Comparison of ENCODE assay signal across 9 cellular contexts in genomic region chr9:136564379-136564988, GRCh38. TPM values are rescaled to one million over a fixed set of nuclear protein-coding genes. Genes with fewer than 3 reads are reported as not detected.
A peak's percentile ranks its signal among the peaks of the same experiment; 100 is the strongest.
DNase-seq lines count a peak whose midpoint lies in the region; ATAC-seq and TF ChIP-seq lines count a peak whose summit lies in the region.
"Had no signal": no experiment of that assay in that cellular context is flagged by ENCODE, and none has a peak within 500 bp of the region (broad histone marks: within the 10 kb centered on the region; RNA-seq: fewer than 3 reads in every experiment).

No MANE protein-coding gene starts in this region.

- H3K27ac Mint-ChIP-seq in natural killer cell treated with Interleukin-12 subunit alpha and Interleukin-12 subunit beta and Interleukin-15 and Interleukin-18, amount 100 ng/mL, for 72 hours = peak overlapping the region in 1 of 2 donors; percentile 16
- no peak overlapping the region for H3K27ac Mint-ChIP-seq in activated CD4-positive, alpha-beta T cell treated with anti-CD3 and anti-CD28 coated beads, Interleukin-2, amount 10 ng/mL, durations not matched to agents 24 days and 14 days
- no peak overlapping the region for H3K27ac Mint-ChIP-seq in activated naive CD8-positive, alpha-beta T cell treated with anti-CD3 and anti-CD28 coated beads for 36 hours
- H3K27ac Mint-ChIP-seq: activated naive CD8-positive, alpha-beta T cell had no signal

- H3K9me3 Mint-ChIP-seq in natural killer cell treated with Interleukin-12 subunit alpha and Interleukin-12 subunit beta and Interleukin-15 and Interleukin-18, amount 100 ng/mL, for 72 hours = peaks cover 2% of the 10 kb centered on the region
- H3K9me3 Mint-ChIP-seq in activated CD4-positive, alpha-beta T cell treated with anti-CD3 and anti-CD28 coated beads, Interleukin-2, amount 10 ng/mL, durations not matched to agents 24 days and 14 days = no peaks in the 10 kb centered on the region
- peaks cover 5% of the 10 kb centered on the region for H3K9me3 Mint-ChIP-seq in activated naive CD8-positive, alpha-beta T cell treated with anti-CD3 and anti-CD28 coated beads for 36 hours

- H3K27me3 Mint-ChIP-seq in natural killer cell treated with Interleukin-12 subunit alpha and Interleukin-12 subunit beta and Interleukin-15 and Interleukin-18, amount 100 ng/mL, for 72 hours = no peaks in the 10 kb centered on the region
- no peaks in the 10 kb centered on the region for H3K27me3 Mint-ChIP-seq in activated CD4-positive, alpha-beta T cell treated with anti-CD3 and anti-CD28 coated beads, Interleukin-2, amount 10 ng/mL, durations not matched to agents 24 days and 14 days
- H3K27me3 Mint-ChIP-seq in activated naive CD8-positive, alpha-beta T cell treated with anti-CD3 and anti-CD28 coated beads for 36 hours = no peaks in the 10 kb centered on the region
- H3K27me3 Mint-ChIP-seq: activated naive CD8-positive, alpha-beta T cell had no signal

- H3K36me3 Mint-ChIP-seq in natural killer cell treated with Interleukin-12 subunit alpha and Interleukin-12 subunit beta and Interleukin-15 and Interleukin-18, amount 100 ng/mL, for 72 hours = no peaks in the 10 kb centered on the region
- H3K36me3 Mint-ChIP-seq in activated CD4-positive, alpha-beta T cell treated with anti-CD3 and anti-CD28 coated beads, Interleukin-2, amount 10 ng/mL, durations not matched to agents 24 days and 14 days (ENCODE audit: low read depth) = no peaks in the 10 kb centered on the region
- no peaks in the 10 kb centered on the region for H3K36me3 Mint-ChIP-seq in activated naive CD8-positive, alpha-beta T cell treated with anti-CD3 and anti-CD28 coated beads for 36 hours
- H3K36me3 Mint-ChIP-seq: activated naive CD8-positive, alpha-beta T cell had no signal

- no peak overlapping the region for H3K4me3 Mint-ChIP-seq in natural killer cell treated with Interleukin-12 subunit alpha and Interleukin-12 subunit beta and Interleukin-15 and Interleukin-18, amount 100 ng/mL, for 72 hours
- H3K4me3 Mint-ChIP-seq in activated CD4-positive, alpha-beta T cell treated with anti-CD3 and anti-CD28 coated beads, Interleukin-2, amount 10 ng/mL, durations not matched to agents 24 days and 14 days = no peak overlapping the region
- no peak overlapping the region for H3K4me3 Mint-ChIP-seq in activated naive CD8-positive, alpha-beta T cell treated with anti-CD3 and anti-CD28 coated beads for 36 hours
- H3K4me3 Mint-ChIP-seq: activated naive CD8-positive, alpha-beta T cell had no signal

- CTCF ChIA-PET in GM10248 (lab: Yijun Ruan, JAX) = interaction anchor here (1.1 to 1.6 kb wide), 9 partner anchors 9 to 80 kb away, joined by 3 to 7 read pairs (median 4); no protein-coding TSS in a partner anchor

- ATAC-seq in HG03565 (IDR thresholded peaks at IDR 0.05; ENCODE audit: unreplicated experiment) = peak; percentile 49
- peak; percentile 92 to 95 for ATAC-seq in natural killer cell treated with Interleukin-12 subunit alpha and Interleukin-12 subunit beta and Interleukin-15 and Interleukin-18, amount 100 ng/mL, for 72 hours
- no peak for ATAC-seq in HG02885 (IDR thresholded peaks at IDR 0.05; ENCODE audit: poor library complexity, unreplicated experiment)

- POLR2A ChIA-PET in GM10248 (lab: Yijun Ruan, JAX) = interaction anchor here (1.7 kb wide), 1 partner anchor 164 kb away, joined by 3 read pairs; no protein-coding TSS in a partner anchor

- H3K4me1 Mint-ChIP-seq in natural killer cell treated with Interleukin-12 subunit alpha and Interleukin-12 subunit beta and Interleukin-15 and Interleukin-18, amount 100 ng/mL, for 72 hours (ENCODE audit: low read depth in 2 of 2) = peaks cover 13 to 16% of the 10 kb centered on the region in 2 donors
- H3K4me1 Mint-ChIP-seq in activated CD4-positive, alpha-beta T cell treated with anti-CD3 and anti-CD28 coated beads, Interleukin-2, amount 10 ng/mL, durations not matched to agents 24 days and 14 days = no peaks in the 10 kb centered on the region
- H3K4me1 Mint-ChIP-seq in activated naive CD8-positive, alpha-beta T cell treated with anti-CD3 and anti-CD28 coated beads for 36 hours = peaks cover 3% of the 10 kb centered on the region

- peak; percentile 28 for TF ChIP-seq CTCF in GM10248 (IDR thresholded peaks at IDR 0.05; ENCODE audit: control extremely low read depth, extremely low read depth, low read depth, missing control alignments)
- peak; percentile 32 for TF ChIP-seq CTCF in choroid plexus epithelial cell (conservative IDR thresholded peaks at IDR 0.05; ENCODE audit: low read depth, low read length)

- intact Hi-C loops in activated CD4-positive, alpha-beta T cell treated with anti-CD3 and anti-CD28 coated beads, Interleukin-2, amount 10 ng/mL, durations not matched to agents 24 days and 14 days (cut with micrococcal nuclease) = no loop called here

- peak; percentile 84 for DNase-seq in GM10248 (ENCODE audit: extremely low spot score)
- peak; percentile 90 for DNase-seq in choroid plexus epithelial cell (ENCODE audit: low read depth)
- DNase-seq in natural killer cell treated with Interleukin-12 subunit alpha and Interleukin-12 subunit beta and Interleukin-15 and Interleukin-18, amount 100 ng/mL, for 72 hours (ENCODE audit: low spot score) = peak; percentile 87
- DNase-seq in activated CD4-positive, alpha-beta T cell treated with anti-CD3 and anti-CD28 coated beads, Interleukin-2, amount 10 ng/mL, durations not matched to agents 24 days and 14 days = no peak
- DNase-seq in stimulated activated CD4-positive, alpha-beta T cell treated with anti-CD3 and anti-CD28 coated beads, Interleukin-12 subunit alpha, Interleukin-12 subunit beta, amount 100 ng/mL, for 4 hours = no peak
- no peak for DNase-seq in activated naive CD8-positive, alpha-beta T cell treated with anti-CD3 and anti-CD28 coated beads for 36 hours

- H3K4me3 ChIP-seq in choroid plexus epithelial cell (ENCODE audit: low read depth, low read length) = no peak overlapping the region

RNA-seq across cellular contexts. Expression of gene NOTCH1, which starts 18.6 kb away (rescaled TPM):
- 10 to 100 TPM; 57.3 to 85.0 TPM for total RNA-seq in natural killer cell treated with Interleukin-12 subunit alpha and Interleukin-12 subunit beta and Interleukin-15 and Interleukin-18, amount 100 ng/mL, for 72 hours
- total RNA-seq in activated CD4-positive, alpha-beta T cell treated with anti-CD3 and anti-CD28 coated beads, Interleukin-2, amount 10 ng/mL, durations not matched to agents 24 days and 14 days = 108 and 113 TPM in 2 replicates
- 10 to 100 TPM; 48.2 to 51.6 TPM for total RNA-seq in activated naive CD8-positive, alpha-beta T cell treated with anti-CD3 and anti-CD28 coated beads for 36 hours

Comparison
In these comparisons a context has a peak if more than half of its experiments do, and no peak if none do; other contexts are left out.
1. DNase-seq: peak in GM10248 (single experiment), choroid plexus epithelial cell (single experiment) and natural killer cell treated with Interleukin-12 subunit alpha and Interleukin-12 subunit beta and Interleukin-15 and Interleukin-18, amount 100 ng/mL, for 72 hours (single experiment); none in activated CD4-positive, alpha-beta T cell treated with anti-CD3 and anti-CD28 coated beads, Interleukin-2, amount 10 ng/mL, durations not matched to agents 24 days and 14 days (single experiment), stimulated activated CD4-positive, alpha-beta T cell treated with anti-CD3 and anti-CD28 coated beads, Interleukin-12 subunit alpha, Interleukin-12 subunit beta, amount 100 ng/mL, for 4 hours (single experiment) and activated naive CD8-positive, alpha-beta T cell treated with anti-CD3 and anti-CD28 coated beads for 36 hours (single experiment).